ENCODE assay signal across 8 cellular contexts in the genomic region with DNA sequence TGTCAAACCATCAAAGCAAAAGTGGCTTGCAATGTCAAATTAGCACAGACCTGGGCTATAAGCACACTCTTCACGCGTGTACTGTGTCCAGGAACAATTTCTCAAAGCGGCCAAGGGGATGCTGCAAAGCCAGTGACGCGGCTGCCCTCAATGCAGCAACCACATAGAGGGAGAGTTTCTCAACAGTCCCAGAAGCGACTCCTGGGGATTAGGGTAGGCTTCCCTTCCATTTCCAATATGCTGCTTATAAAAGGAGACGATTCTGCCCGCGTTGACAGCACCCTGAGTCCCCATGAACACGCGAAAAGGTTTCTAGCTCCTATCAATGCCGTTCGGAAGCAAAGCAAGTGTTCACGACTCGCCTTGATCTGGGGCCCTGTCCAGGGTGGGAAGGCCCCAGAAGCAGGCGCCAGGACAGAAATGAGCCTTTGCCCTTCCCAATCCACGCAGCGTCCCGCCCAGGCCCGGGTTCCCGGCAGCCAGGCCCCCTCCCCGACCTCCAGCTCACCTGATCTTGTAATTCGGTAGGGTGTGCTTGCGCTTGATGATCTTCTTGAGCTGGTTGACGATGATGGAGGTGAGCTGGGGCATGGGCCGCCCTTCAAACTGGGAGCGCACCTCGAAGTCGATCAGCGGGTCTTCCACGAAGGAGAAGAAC. TPM values are rescaled to one million over a fixed set of nuclear protein-coding genes. Genes with fewer than 3 reads are reported as not detected.
A peak's percentile ranks its signal among the peaks of the same experiment; 100 is the strongest.
DNase-seq lines count a peak whose midpoint lies in the region; ATAC-seq and TF ChIP-seq lines count a peak whose summit lies in the region.

No MANE protein-coding gene starts in this region.

- no peaks in the 10 kb centered on the region for H3K36me3 ChIP-seq in uterus

- peaks cover 15% of the 10 kb centered on the region for H3K36me3 Mint-ChIP-seq in CD4-positive, alpha-beta T cell (ENCODE audit: low read depth)
- peaks cover 12% of the 10 kb centered on the region for H3K36me3 Mint-ChIP-seq in activated T-helper 1 cell treated with anti-CD3 and anti-CD28 coated beads, Interleukin-12 subunit alpha, Interleukin-12 subunit beta, Interleukin-2, Interleukin-4 antibody, amounts not matched to agents 30 ng/mL and 10 ng/mL and 1 ng/mL, durations not matched to agents 14 hours and 24 hours and 36 hours (ENCODE audit: low read depth)
- H3K36me3 Mint-ChIP-seq in neural crest cell (ENCODE audit: low read depth), result peaks cover 7% of the 10 kb centered on the region

- no peak for TF ChIP-seq POLR2A in uterus (IDR thresholded peaks at IDR 0.05)

- intact Hi-C loops in CD4-positive, alpha-beta T cell (cut with DNase I, micrococcal nuclease), result loop anchor here in 1 of 2 experiments (5.0 to 10.0 kb wide), 3 partner anchors 582 to 1381 kb away; a partner anchor contains a TSS
- intact Hi-C loops in activated T-helper 1 cell treated with anti-CD3 and anti-CD28 coated beads, Interleukin-12 subunit alpha, Interleukin-12 subunit beta, Interleukin-2, Interleukin-4 antibody, amounts not matched to agents 30 ng/mL and 10 ng/mL and 1 ng/mL, durations not matched to agents 14 hours and 24 hours and 36 hours (cut with micrococcal nuclease), result loop anchor here (2.0 kb wide), 2 partner anchors 157 to 969 kb away; a partner anchor contains a TSS
- intact Hi-C loops in uterus (cut with DNase I; ENCODE audit: low total_unique reads), result no loop called here

- no peaks in the 10 kb centered on the region for H3K9me3 ChIP-seq in CD4-positive, alpha-beta T cell (ENCODE audit: control insufficient read depth, low read length)
- no peaks in the 10 kb centered on the region for H3K9me3 ChIP-seq in uterus

- no peak for TF ChIP-seq CTCF in CD4-positive, alpha-beta T cell (IDR thresholded peaks at IDR 0.05)
- TF ChIP-seq CTCF in foreskin fibroblast (IDR thresholded peaks at IDR 0.05; ENCODE audit: low read depth, low read length), result no peak
- TF ChIP-seq CTCF in neural crest cell (conservative IDR thresholded peaks at IDR 0.05), result no peak
- TF ChIP-seq CTCF in uterus (IDR thresholded peaks at IDR 0.05), result no peak

- H3K27me3 Mint-ChIP-seq in CD4-positive, alpha-beta T cell, result peaks cover 13% of the 10 kb centered on the region
- peaks cover 20% of the 10 kb centered on the region for H3K27me3 Mint-ChIP-seq in activated T-helper 1 cell treated with anti-CD3 and anti-CD28 coated beads, Interleukin-12 subunit alpha, Interleukin-12 subunit beta, Interleukin-2, Interleukin-4 antibody, amounts not matched to agents 30 ng/mL and 10 ng/mL and 1 ng/mL, durations not matched to agents 14 hours and 24 hours and 36 hours (ENCODE audit: insufficient read depth)
- peaks cover 25% of the 10 kb centered on the region for H3K27me3 Mint-ChIP-seq in neural crest cell (ENCODE audit: low read depth)

- H3K9me3 Mint-ChIP-seq in CD4-positive, alpha-beta T cell, result no peaks in the 10 kb centered on the region
- H3K9me3 Mint-ChIP-seq in activated T-helper 1 cell treated with anti-CD3 and anti-CD28 coated beads, Interleukin-12 subunit alpha, Interleukin-12 subunit beta, Interleukin-2, Interleukin-4 antibody, amounts not matched to agents 30 ng/mL and 10 ng/mL and 1 ng/mL, durations not matched to agents 14 hours and 24 hours and 36 hours, result no peaks in the 10 kb centered on the region
- no peaks in the 10 kb centered on the region for H3K9me3 Mint-ChIP-seq in neural crest cell

- peak overlapping the region; percentile 95 for H3K4me3 Mint-ChIP-seq in CD4-positive, alpha-beta T cell
- H3K4me3 Mint-ChIP-seq in activated T-helper 1 cell treated with anti-CD3 and anti-CD28 coated beads, Interleukin-12 subunit alpha, Interleukin-12 subunit beta, Interleukin-2, Interleukin-4 antibody, amounts not matched to agents 30 ng/mL and 10 ng/mL and 1 ng/mL, durations not matched to agents 14 hours and 24 hours and 36 hours, result peak overlapping the region; percentile 94
- H3K4me3 Mint-ChIP-seq in neural crest cell, result peak overlapping the region; percentile 98

- H3K4me1 ChIP-seq in uterus, result peaks cover 0 to 6% of the 10 kb centered on the region in 2 donors

- H3K4me3 ChIP-seq in foreskin fibroblast (ENCODE audit: low read depth in 1 of 2, low read length in 2 of 2) (peak overlapping the region; percentile 82 to 92), uterus (peak overlapping the region; percentile 59 to 73)

- DNase-seq in CD4-positive, alpha-beta T cell, result peak in 8 of 10 experiments; percentile 2 to 39 (median 13)
- peak; percentile 34 to 37 for DNase-seq in NOMO-1 (lab: John Stamatoyannopoulos, UW; ENCODE audit: unreplicated experiment in 2 of 2)
- peak; percentile 16 for DNase-seq in activated T-helper 1 cell treated with anti-CD3 and anti-CD28 coated beads, Interleukin-12 subunit alpha, Interleukin-12 subunit beta, Interleukin-2, Interleukin-4 antibody, amounts not matched to agents 30 ng/mL and 10 ng/mL and 1 ng/mL, durations not matched to agents 14 hours and 24 hours and 36 hours (ENCODE audit: low spot score)
- DNase-seq in foreskin fibroblast, result peak; percentile 42 to 71
- DNase-seq in neural crest cell (ENCODE audit: low read depth, low spot score), result peak; percentile 10
- peak; percentile 27 to 38 for DNase-seq in uterus

- CTCF ChIA-PET in CD4-positive, alpha-beta T cell (lab: Charles Lee), result interaction anchor here (1.3 kb wide), 1 partner anchor 157 kb away, joined by 3 read pairs; no protein-coding TSS in a partner anchor

- no peaks in the 10 kb centered on the region for H3K27me3 ChIP-seq in CD4-positive, alpha-beta T cell (ENCODE audit: control insufficient read depth, insufficient read depth, low read length)
- H3K27me3 ChIP-seq in uterus, result no peaks in the 10 kb centered on the region

- H3K27ac ChIP-seq in CD4-positive, alpha-beta T cell (ENCODE audit: low read depth, low read length), result no peak overlapping the region
- peak overlapping the region; percentile 94 to 96 for H3K27ac ChIP-seq in uterus

- peak; percentile 25 for ATAC-seq in CD4-positive, alpha-beta T cell (ENCODE audit: poor library complexity)
- ATAC-seq in GM21529 (IDR thresholded peaks at IDR 0.05; ENCODE audit: unreplicated experiment) (peak; percentile 23), HG03457 (IDR thresholded peaks at IDR 0.05; ENCODE audit: unreplicated experiment) (no peak)

- POLR2A ChIA-PET in CD4-positive, alpha-beta T cell (lab: Charles Lee), result interaction anchor here (0.8 to 1.5 kb wide), 4 partner anchors 14 to 1381 kb away, joined by 3 to 6 read pairs (median 4); a partner anchor contains a TSS

- peak overlapping the region; percentile 88 for H3K27ac Mint-ChIP-seq in CD4-positive, alpha-beta T cell
- H3K27ac Mint-ChIP-seq in activated T-helper 1 cell treated with anti-CD3 and anti-CD28 coated beads, Interleukin-12 subunit alpha, Interleukin-12 subunit beta, Interleukin-2, Interleukin-4 antibody, amounts not matched to agents 30 ng/mL and 10 ng/mL and 1 ng/mL, durations not matched to agents 14 hours and 24 hours and 36 hours, result peak overlapping the region; percentile 81
- peak overlapping the region; percentile 35 for H3K27ac Mint-ChIP-seq in neural crest cell (ENCODE audit: unreplicated experiment)

- H3K4me1 Mint-ChIP-seq in CD4-positive, alpha-beta T cell (ENCODE audit: low read depth), result peaks cover 54% of the 10 kb centered on the region
- H3K4me1 Mint-ChIP-seq in activated T-helper 1 cell treated with anti-CD3 and anti-CD28 coated beads, Interleukin-12 subunit alpha, Interleukin-12 subunit beta, Interleukin-2, Interleukin-4 antibody, amounts not matched to agents 30 ng/mL and 10 ng/mL and 1 ng/mL, durations not matched to agents 14 hours and 24 hours and 36 hours (ENCODE audit: low read depth), result peaks cover 35% of the 10 kb centered on the region
- H3K4me1 Mint-ChIP-seq in neural crest cell, result peaks cover 45% of the 10 kb centered on the region

RNA-seq across cellular contexts. Expression of a gene that starts 1.3 kb away (rescaled TPM):
- total RNA-seq in CD4-positive, alpha-beta T cell, result 10 to 100 TPM; 25.2 to 31.1 TPM
- total RNA-seq in activated T-helper 1 cell treated with anti-CD3 and anti-CD28 coated beads, Interleukin-12 subunit alpha, Interleukin-12 subunit beta, Interleukin-2, Interleukin-4 antibody, amounts not matched to agents 30 ng/mL and 10 ng/mL and 1 ng/mL, durations not matched to agents 14 hours and 24 hours and 36 hours, result 20.2 and 24.5 TPM in 2 replicates
- total RNA-seq in neural crest cell, result 30.6 and 31.8 TPM in 2 replicates
- total RNA-seq in uterus, result 10 to 100 TPM; 13.8 to 44.1 (median 35.6) TPM

Comparison
In these comparisons a context has a peak if more than half of its experiments do, and no peak if none do; other contexts are left out.
1. H3K27ac Mint-ChIP-seq: peak in every context shown above with its lines; median percentile 88 in CD4-positive, alpha-beta T cell; 81 in activated T-helper 1 cell treated with anti-CD3 and anti-CD28 coated beads, Interleukin-12 subunit alpha, Interleukin-12 subunit beta, Interleukin-2, Interleukin-4 antibody, amounts not matched to agents 30 ng/mL and 10 ng/mL and 1 ng/mL, durations not matched to agents 14 hours and 24 hours and 36 hours; 35 in neural crest cell.